21 cellular contexts compared by ENCODE assay signal in genomic region chr19:7987084-7987768, GRCh38. TPM values are rescaled to one million over a fixed set of nuclear protein-coding genes. Genes with fewer than 3 reads are reported as not detected.
DNase-seq lines count a peak whose midpoint lies in the region; ATAC-seq and TF ChIP-seq lines count a peak whose summit lies in the region.
"Had no signal": no experiment of that assay in that cellular context is flagged by ENCODE, and none has a peak within 500 bp of the region (broad histone marks: within the 10 kb centered on the region; RNA-seq: fewer than 3 reads in every experiment).

No MANE protein-coding gene starts in this region.

- no peak for DNase-seq in right atrium auricular region (ENCODE audit: low spot score)
- no peak for DNase-seq in Right ventricle myocardium inferior (ENCODE audit: missing footprints)
- DNase-seq in breast epithelium (ENCODE audit: low spot score in 2 of 2), result no peak
- no peak for DNase-seq in neural progenitor cell (ENCODE audit: low spot score)
- no peak for DNase-seq in GM23248
- DNase-seq in KBM-7, result no peak
- no peak for DNase-seq in occipital lobe (lab: John Stamatoyannopoulos, UW)
- DNase-seq: activated CD4-positive, alpha-beta T cell treated with anti-CD3 and anti-CD28 coated beads for 4 hours; activated CD8-positive, alpha-beta memory T cell treated with anti-CD3 and anti-CD28 coated beads, Interleukin-2, amount 50 U/mL, for 48 hours; activated naive CD4-positive, alpha-beta T cell treated with anti-CD3 and anti-CD28 coated beads, Interleukin-2, amount 50 U/mL, for 16 hours; effector memory CD4-positive, alpha-beta T cell; NCI-H1105 treated with DMSO at 0.1 percent for 48 hours; right lobe of liver; SIG-M5; stimulated activated CD4-positive, alpha-beta T cell treated with anti-CD3 and anti-CD28 coated beads, Interleukin-4, amount 100 ng/mL, for 24 hours; T-helper 9 cell; thyroid gland had no signal

- no peak for TF ChIP-seq POLR2A in breast epithelium (IDR thresholded peaks at IDR 0.05)

- no peaks in the 10 kb centered on the region for H3K9me2 ChIP-seq in GM23248 (ENCODE audit: insufficient read depth)

- H3K4me3 Mint-ChIP-seq in neural progenitor cell, result peak overlapping the region; percentile 3

- TF ChIP-seq CTCF in right atrium auricular region (IDR thresholded peaks at IDR 0.05), result no peak
- TF ChIP-seq CTCF in breast epithelium (IDR thresholded peaks at IDR 0.05), result no peak
- TF ChIP-seq CTCF in neural progenitor cell (IDR thresholded peaks at IDR 0.05), result no peak

- H3K27ac ChIP-seq in right atrium auricular region (peak overlapping the region; percentile 5 to 50), breast epithelium (peak overlapping the region; percentile 88 to 93), neural progenitor cell (no peak overlapping the region), GM23248 (no peak overlapping the region)
- H3K27ac ChIP-seq: HL-60, KMS-11, neutrophil, right lobe of liver had no signal

- intact Hi-C loops in Right ventricle myocardium inferior (cut with DNase I), result no loop called here
- intact Hi-C loops in breast epithelium (cut with DNase I; ENCODE audit: low total_unique reads), result no loop called here

- WGBS in GM23248 (ENCODE audit: low coverage in 1 of 2, low lambda C conversion rate in 2 of 2, missing lambda C conversion rate in 2 of 2), 2 experiments, result 60 to 63% methylated on average over 17 to 19 of the region's 19 CpGs

- H3K9me3 Mint-ChIP-seq in neural progenitor cell, result no peaks in the 10 kb centered on the region

- H3K27me3 ChIP-seq in right atrium auricular region, result no peaks in the 10 kb centered on the region
- H3K27me3 ChIP-seq in breast epithelium, result no peaks in the 10 kb centered on the region
- H3K27me3 ChIP-seq in neural progenitor cell, result no peaks in the 10 kb centered on the region
- H3K27me3 ChIP-seq in GM23248 (replicated peaks; ENCODE audit: insufficient read depth), result no peaks in the 10 kb centered on the region
- H3K27me3 ChIP-seq: neutrophil, right lobe of liver, thyroid gland had no signal

- no peaks in the 10 kb centered on the region for H3K4me1 Mint-ChIP-seq in neural progenitor cell

- H2AFZ ChIP-seq in neural progenitor cell (replicated peaks) (no peak overlapping the region), GM23248 (no peak overlapping the region)

- H3K9me3 ChIP-seq in right atrium auricular region, result no peaks in the 10 kb centered on the region
- no peaks in the 10 kb centered on the region for H3K9me3 ChIP-seq in breast epithelium
- no peaks in the 10 kb centered on the region for H3K9me3 ChIP-seq in neural progenitor cell (ENCODE audit: low read depth)
- no peaks in the 10 kb centered on the region for H3K9me3 ChIP-seq in GM23248 (ENCODE audit: low read depth)
- H3K9me3 ChIP-seq: neutrophil, right lobe of liver, thyroid gland had no signal

- in situ Hi-C loops in GM23248 (cut with MboI), result no loop called here
- in situ Hi-C loops in KBM-7 (cut with MboI; ENCODE audit: low pct_unique_long_range_greater_than_20kb, low sequenced_read_pairs), result no loop called here

- no peak overlapping the region for H3K4me3 ChIP-seq in right atrium auricular region
- H3K4me3 ChIP-seq in breast epithelium, result peak overlapping the region in 1 of 3 donors; percentile 14
- no peak overlapping the region for H3K4me3 ChIP-seq in neural progenitor cell
- no peak overlapping the region for H3K4me3 ChIP-seq in GM23248
- H3K4me3 ChIP-seq: right lobe of liver, thyroid gland had no signal

- no peak overlapping the region for H3K9ac ChIP-seq in neural progenitor cell
- no peak overlapping the region for H3K9ac ChIP-seq in GM23248
- H3K9ac ChIP-seq: KMS-11 had no signal

- H3K27ac Mint-ChIP-seq in neural progenitor cell, result no peak overlapping the region

- H3K79me2 ChIP-seq in neural progenitor cell (ENCODE audit: low read depth), result peaks cover 96% of the 10 kb centered on the region
- H3K79me2 ChIP-seq in GM23248 (ENCODE audit: insufficient read depth), result peaks cover 92% of the 10 kb centered on the region

- H3K36me3 Mint-ChIP-seq in neural progenitor cell, result peaks cover 38% of the 10 kb centered on the region

- ATAC-seq in Right ventricle myocardium inferior, result no peak
- ATAC-seq in HG03045 (IDR thresholded peaks at IDR 0.05; ENCODE audit: unreplicated experiment), result no peak

- H3K4me1 ChIP-seq in right atrium auricular region, result peaks cover 0 to 62% of the 10 kb centered on the region in 2 donors
- H3K4me1 ChIP-seq in breast epithelium, result peaks cover 23 to 26% of the 10 kb centered on the region in 2 donors
- H3K4me1 ChIP-seq in neural progenitor cell, result no peaks in the 10 kb centered on the region
- H3K4me1 ChIP-seq in GM23248 (ENCODE audit: insufficient read depth), result peaks cover 14% of the 10 kb centered on the region

- H4K20me1 ChIP-seq in neural progenitor cell (ENCODE audit: low read depth) (peaks cover 100% of the 10 kb centered on the region), GM23248 (ENCODE audit: insufficient read depth) (peaks cover 18% of the 10 kb centered on the region)

- peaks cover 9% of the 10 kb centered on the region for H3K27me3 Mint-ChIP-seq in neural progenitor cell (ENCODE audit: insufficient read depth, low read depth)

- peaks cover 45% of the 10 kb centered on the region for H3K36me3 ChIP-seq in right atrium auricular region
- H3K36me3 ChIP-seq in breast epithelium, result no peaks in the 10 kb centered on the region
- peaks cover 3% of the 10 kb centered on the region for H3K36me3 ChIP-seq in neural progenitor cell
- H3K36me3 ChIP-seq in GM23248 (ENCODE audit: low read depth), result peaks cover 28% of the 10 kb centered on the region; the same call in 1 of the 2 replicates

- H3F3A ChIP-seq in neural progenitor cell (ENCODE audit: low read depth) (no peaks in the 10 kb centered on the region), GM23248 (ENCODE audit: insufficient read depth) (no peaks in the 10 kb centered on the region; the same call in 1 of the 2 replicates)

- H3K4me2 ChIP-seq in neural progenitor cell, result no peak overlapping the region
- H3K4me2 ChIP-seq in GM23248 (ENCODE audit: unreplicated experiment), result no peak overlapping the region
- H3K4me2 ChIP-seq: KMS-11 had no signal

RNA-seq across cellular contexts. Expression of gene ELAVL1, which starts 18.2 kb away (rescaled TPM):
- total RNA-seq in right atrium auricular region (10 to 100 TPM; 31.0 to 37.4 TPM), Right ventricle myocardium inferior (55.1 TPM), breast epithelium (10 to 100 TPM; 28.6 to 30.8 (median 29.7) TPM), neural progenitor cell (ENCODE audit: low replicate concordance) (108 TPM in 2 replicates), occipital lobe (16.2 TPM)
- 44.0 and 48.1 TPM in 2 replicates for total RNA-seq in GM23248 (2014; rRNA removed; shearing (Covaris generic))
- 74.4 and 78.9 TPM in 2 replicates for polyA plus RNA-seq in GM23248 (2016; fragmentation: Nextera tagmentation; extraction: Ambion mirVana)

RNA-seq across cellular contexts. Expression of gene TIMM44, which starts 43.8 kb away (rescaled TPM):
- total RNA-seq in right atrium auricular region (10 to 100 TPM; 49.1 to 64.1 TPM), Right ventricle myocardium inferior (111 TPM), breast epithelium (10 to 100 TPM; 29.3 to 59.6 (median 57.8) TPM), neural progenitor cell (ENCODE audit: low replicate concordance) (43.7 and 59.5 TPM in 2 replicates), occipital lobe (20.9 TPM)
- total RNA-seq in GM23248 (2014; rRNA removed; shearing (Covaris generic)), result 53.1 and 66.8 TPM in 2 replicates
- 25.8 and 28.6 TPM in 2 replicates for polyA plus RNA-seq in GM23248 (2016; fragmentation: Nextera tagmentation; extraction: Ambion mirVana)

Comparison
In these comparisons a context has a peak if more than half of its experiments do, and no peak if none do; other contexts are left out.
1. H3K27ac ChIP-seq: peak in right atrium auricular region (2 of 2) and breast epithelium (2 of 2); none in neural progenitor cell (single experiment) and GM23248 (single experiment).